8 cellular contexts compared by ENCODE assay signal in genomic region chr2:98729652-98730051, GRCh38. TPM values are rescaled to one million over a fixed set of nuclear protein-coding genes. Genes with fewer than 3 reads are reported as not detected.
DNase-seq lines count a peak whose midpoint lies in the region; ATAC-seq and TF ChIP-seq lines count a peak whose summit lies in the region.

No MANE protein-coding gene starts in this region.

- H3K4me3 ChIP-seq in left lung: peak overlapping the region; percentile 49 to 75

- no peaks in the 10 kb centered on the region for H3K27me3 Mint-ChIP-seq in T-helper 2 cell treated with Interferon-gamma antibody and Interleukin-4, amounts not matched to agents 5 μg/mL and 100 μg/mL, for 36 hours (ENCODE audit: low read depth)

- H3K4me1 Mint-ChIP-seq in T-helper 2 cell treated with Interferon-gamma antibody and Interleukin-4, amounts not matched to agents 5 μg/mL and 100 μg/mL, for 36 hours (ENCODE audit: low read depth): peaks cover 69% of the 10 kb centered on the region

- TF ChIP-seq CTCF in left lung (IDR thresholded peaks at IDR 0.05): no peak

- H3K4me3 Mint-ChIP-seq in T-helper 2 cell treated with Interferon-gamma antibody and Interleukin-4, amounts not matched to agents 5 μg/mL and 100 μg/mL, for 36 hours: peak overlapping the region; percentile 82

- peak overlapping the region; percentile 82 for H3K27ac Mint-ChIP-seq in T-helper 2 cell treated with Interferon-gamma antibody and Interleukin-4, amounts not matched to agents 5 μg/mL and 100 μg/mL, for 36 hours
- peak overlapping the region; percentile 88 for H3K27ac Mint-ChIP-seq in activated naive CD4-positive, alpha-beta T cell treated with anti-CD3 and anti-CD28 coated beads, Interleukin-2, amount 50 U/mL, for 72 hours

- H3K36me3 ChIP-seq in left lung: peaks cover 0 to 12% of the 10 kb centered on the region in 2 donors

- no peaks in the 10 kb centered on the region for H3K9me3 ChIP-seq in left lung

- H3K27me3 ChIP-seq in left lung: no peaks in the 10 kb centered on the region

- H3K9me3 Mint-ChIP-seq in T-helper 2 cell treated with Interferon-gamma antibody and Interleukin-4, amounts not matched to agents 5 μg/mL and 100 μg/mL, for 36 hours: peaks cover 5% of the 10 kb centered on the region
- peaks cover 4 to 7% of the 10 kb centered on the region in 2 donors for H3K9me3 Mint-ChIP-seq in activated naive CD4-positive, alpha-beta T cell treated with anti-CD3 and anti-CD28 coated beads, Interleukin-2, amount 50 U/mL, for 72 hours

- H3K27ac ChIP-seq in left lung (peak overlapping the region in 1 of 2 donors; percentile 86), temporal lobe (ENCODE audit: low read depth, low read length) (peak overlapping the region; percentile 69)

- H3K4me1 ChIP-seq in left lung: peaks cover 0 to 81% of the 10 kb centered on the region in 2 donors

- peaks cover 40% of the 10 kb centered on the region for H3K36me3 Mint-ChIP-seq in T-helper 2 cell treated with Interferon-gamma antibody and Interleukin-4, amounts not matched to agents 5 μg/mL and 100 μg/mL, for 36 hours (ENCODE audit: low read depth)
- peaks cover 22 to 58% of the 10 kb centered on the region in 2 donors for H3K36me3 Mint-ChIP-seq in activated naive CD4-positive, alpha-beta T cell treated with anti-CD3 and anti-CD28 coated beads, Interleukin-2, amount 50 U/mL, for 72 hours

- intact Hi-C loops in left lung (cut with DNase I): no loop called here

- no peak for DNase-seq in T-helper 2 cell treated with Interferon-gamma antibody and Interleukin-4, amounts not matched to agents 5 μg/mL and 100 μg/mL, for 36 hours (ENCODE audit: low spot score)
- DNase-seq in T-helper 2 cell: no peak
- DNase-seq in activated naive CD4-positive, alpha-beta T cell treated with anti-CD3 and anti-CD28 coated beads, Interleukin-2, amount 50 U/mL, for 72 hours (ENCODE audit: low spot score in 2 of 2): no peak
- DNase-seq in left lung: no peak
- no peak for DNase-seq in NCI-H2107 treated with DMSO at 0.1 percent for 48 hours (lab: John Stamatoyannopoulos, UW; ENCODE audit: unreplicated experiment)
- no peak for DNase-seq in SKM-1 (lab: John Stamatoyannopoulos, UW; ENCODE audit: unreplicated experiment)

- ATAC-seq in activated naive CD4-positive, alpha-beta T cell treated with anti-CD3 and anti-CD28 coated beads, Interleukin-2, amount 50 U/mL, for 72 hours: no peak
- ATAC-seq in left lung (no peak), HG02571 (IDR thresholded peaks at IDR 0.05; ENCODE audit: unreplicated experiment) (no peak)

RNA-seq across cellular contexts. Expression of gene MGAT4A, which starts 1.3 kb away (rescaled TPM):
- 10 to 100 TPM; 59.1 to 95.6 TPM for total RNA-seq in activated naive CD4-positive, alpha-beta T cell treated with anti-CD3 and anti-CD28 coated beads, Interleukin-2, amount 50 U/mL, for 72 hours
- total RNA-seq in left lung (10 to 100 TPM; 51.7 to 79.8 TPM), temporal lobe (24.8 TPM)
